Comparison of ENCODE assay signal across 8 cellular contexts in genomic region chr16:19718624-19718965, GRCh38. TPM values are rescaled to one million over a fixed set of nuclear protein-coding genes. Genes with fewer than 3 reads are reported as not detected.
DNase-seq lines count a peak whose midpoint lies in the region; ATAC-seq and TF ChIP-seq lines count a peak whose summit lies in the region.

No MANE protein-coding gene starts in this region.

- no peak for ATAC-seq in activated CD4-positive, alpha-beta T cell treated with anti-CD3 and anti-CD28 coated beads for 36 hours
- ATAC-seq in PC-3, result peak; percentile 6
- no peak for ATAC-seq in GM18873 (IDR thresholded peaks at IDR 0.05; ENCODE audit: low FRiP score, unreplicated experiment)
- no peak for ATAC-seq in GM21367 (IDR thresholded peaks at IDR 0.05; ENCODE audit: unreplicated experiment)

- H3K27me3 Mint-ChIP-seq in activated CD4-positive, alpha-beta T cell treated with anti-CD3 and anti-CD28 coated beads for 36 hours, result no peaks in the 10 kb centered on the region

- peaks cover 23% of the 10 kb centered on the region for H3K36me3 Mint-ChIP-seq in activated CD4-positive, alpha-beta T cell treated with anti-CD3 and anti-CD28 coated beads for 36 hours (ENCODE audit: low read depth)

- H3K36me3 ChIP-seq in PC-3 (ENCODE audit: low read depth, low read length), result peaks cover 10% of the 10 kb centered on the region; the same call in 1 of the 2 replicates
- H3K36me3 ChIP-seq in parathyroid adenoma (ENCODE audit: control insufficient read depth, insufficient read depth, low read length), result no peaks in the 10 kb centered on the region

- H4K20me1 ChIP-seq in PC-3 (ENCODE audit: low read length), result peaks cover 11% of the 10 kb centered on the region

- peak; percentile 36 for DNase-seq in activated CD4-positive, alpha-beta T cell treated with anti-CD3 and anti-CD28 coated beads for 36 hours
- no peak for DNase-seq in activated CD4-positive, alpha-beta T cell treated with anti-CD3 and anti-CD28 coated beads for 1 hour
- DNase-seq in PC-3 (no peak), epithelial cell of proximal tubule (ENCODE audit: low read depth) (no peak), cerebellar nuclear complex (lab: John Stamatoyannopoulos, UW) (no peak)

- peaks cover 21% of the 10 kb centered on the region for H3K4me1 Mint-ChIP-seq in activated CD4-positive, alpha-beta T cell treated with anti-CD3 and anti-CD28 coated beads for 36 hours

- H3K4me1 ChIP-seq in PC-3 (ENCODE audit: insufficient read depth, low read length) (peaks cover 22% of the 10 kb centered on the region), parathyroid adenoma (peaks cover 26% of the 10 kb centered on the region)

- H3K4me3 Mint-ChIP-seq in activated CD4-positive, alpha-beta T cell treated with anti-CD3 and anti-CD28 coated beads for 36 hours, result peak overlapping the region; percentile 95

- H3K27me3 ChIP-seq in PC-3 (ENCODE audit: low read length), result no peaks in the 10 kb centered on the region
- no peaks in the 10 kb centered on the region for H3K27me3 ChIP-seq in parathyroid adenoma (ENCODE audit: control insufficient read depth, insufficient read depth, low read length)

- intact Hi-C loops in activated CD4-positive, alpha-beta T cell treated with anti-CD3 and anti-CD28 coated beads for 36 hours (cut with DNase I, micrococcal nuclease), result loop anchor here (1.0 to 5.0 kb wide), 10 partner anchors 22 to 1184 kb away; partner anchors contain the start of genes VPS35L (in 2 of the 2), COQ7 (in 1 of the 2), DCUN1D3 (in 1 of the 2) and GDE1 (in 1 of the 2)
- intact Hi-C loops in PC-3 (cut with micrococcal nuclease), result loop anchor here (2.0 to 5.0 kb wide), 2 partner anchors 34 to 111 kb away; no protein-coding TSS in a partner anchor

- H3K79me2 ChIP-seq in PC-3 (ENCODE audit: low read length), result peaks cover 63% of the 10 kb centered on the region
- peaks cover 40% of the 10 kb centered on the region for H3K79me2 ChIP-seq in parathyroid adenoma

- CTCF ChIA-PET in activated CD4-positive, alpha-beta T cell treated with anti-CD3 and anti-CD28 coated beads for 36 hours (lab: Charles Lee), result interaction anchor here (0.5 to 1.0 kb wide), 2 partner anchors 16 to 164 kb away, joined by 3 read pairs; no protein-coding TSS in a partner anchor
- CTCF ChIA-PET in PC-3 (lab: Charles Lee), result no interaction called here

- H3K27ac ChIP-seq in PC-3 (ENCODE audit: low read length), result peak overlapping the region; percentile 73
- H3K27ac ChIP-seq in parathyroid adenoma, result peak overlapping the region; percentile 90

- H2AFZ ChIP-seq in PC-3 (ENCODE audit: low read length) (peak overlapping the region; percentile 96), parathyroid adenoma (peak overlapping the region; percentile 85)

- TF ChIP-seq CTCF in PC-3 (conservative IDR thresholded peaks at IDR 0.05; ENCODE audit: low read depth, low read length) (no peak), epithelial cell of proximal tubule (conservative IDR thresholded peaks at IDR 0.05; ENCODE audit: low read depth, low read length) (no peak), parathyroid adenoma (IDR thresholded peaks at IDR 0.05) (no peak)

- no peaks in the 10 kb centered on the region for H3K9me3 ChIP-seq in PC-3 (ENCODE audit: low read length)
- no peaks in the 10 kb centered on the region for H3K9me3 ChIP-seq in parathyroid adenoma (ENCODE audit: control insufficient read depth, low read length)

- H3K9ac ChIP-seq in PC-3 (ENCODE audit: low read length), result peak overlapping the region; percentile 97
- peak overlapping the region; percentile 47 for H3K9ac ChIP-seq in parathyroid adenoma

- H3K4me2 ChIP-seq in PC-3 (ENCODE audit: low read length) (peak overlapping the region; percentile 95), parathyroid adenoma (ENCODE audit: low read length) (peak overlapping the region; percentile 88)

- POLR2A ChIA-PET in activated CD4-positive, alpha-beta T cell treated with anti-CD3 and anti-CD28 coated beads for 36 hours (lab: Charles Lee), result no interaction called here
- POLR2A ChIA-PET in PC-3 (lab: Charles Lee; ENCODE audit: unreplicated experiment), result no interaction called here

- no peaks in the 10 kb centered on the region for H3K9me2 ChIP-seq in PC-3 (replicated peaks; ENCODE audit: low read length)

- H3K4me3 ChIP-seq in PC-3 (ENCODE audit: low read length) (peak overlapping the region; percentile 97), epithelial cell of proximal tubule (ENCODE audit: low read depth, low read length) (peak overlapping the region; percentile 98), parathyroid adenoma (ENCODE audit: low read depth, low read length) (peak overlapping the region; percentile 87)

- no TSS peak for BruUV-seq in PC-3 (replicated peaks; lab: Mats Ljungman, UMichigan)

- peak overlapping the region; percentile 10 for H3K27ac Mint-ChIP-seq in activated CD4-positive, alpha-beta T cell treated with anti-CD3 and anti-CD28 coated beads for 36 hours

- H3K9me3 Mint-ChIP-seq in activated CD4-positive, alpha-beta T cell treated with anti-CD3 and anti-CD28 coated beads for 36 hours (ENCODE audit: low read depth), result no peaks in the 10 kb centered on the region

- H3F3A ChIP-seq in PC-3 (ENCODE audit: low read length, unreplicated experiment), result no peaks in the 10 kb centered on the region

RNA-seq across cellular contexts. Expression of gene IQCK, which starts 0.5 kb away (rescaled TPM):
- total RNA-seq in activated CD4-positive, alpha-beta T cell treated with anti-CD3 and anti-CD28 coated beads for 36 hours, result 1 to 10 TPM; 2.7 to 3.5 TPM
- 3.3 and 8.9 TPM in 2 replicates for total RNA-seq in PC-3 (2014; rRNA removed)
- total RNA-seq in epithelial cell of proximal tubule, result 8.5 and 10.0 TPM in 2 replicates

RNA-seq across cellular contexts. Expression of gene KNOP1, which starts 0.6 kb away (rescaled TPM):
- 10 to 100 TPM; 28.9 to 29.5 TPM for total RNA-seq in activated CD4-positive, alpha-beta T cell treated with anti-CD3 and anti-CD28 coated beads for 36 hours
- total RNA-seq in PC-3 (2014; rRNA removed) (13.6 and 18.8 TPM in 2 replicates), epithelial cell of proximal tubule (16.5 and 27.4 TPM in 2 replicates)
